Comparison of ENCODE assay signal across 20 cellular contexts in the genomic region with DNA sequence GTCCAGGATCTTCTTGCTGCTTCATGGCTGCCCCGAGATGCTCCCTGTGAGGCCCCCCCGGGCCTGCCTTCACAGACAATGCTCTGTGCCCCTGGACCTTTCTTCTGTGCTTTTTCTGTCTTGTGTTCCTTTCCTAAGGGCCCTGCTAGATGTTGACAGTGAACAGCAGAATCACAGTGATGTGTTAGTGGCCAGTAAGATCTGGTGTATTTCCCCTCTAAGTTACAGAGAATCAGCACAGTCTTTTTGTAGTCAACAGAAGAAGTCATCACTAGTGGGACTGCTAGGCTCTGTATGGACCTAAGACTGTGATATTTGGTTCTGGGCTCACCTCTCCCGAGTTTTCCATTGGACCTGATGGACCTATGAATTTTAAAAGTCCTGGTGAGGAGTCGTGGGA.
A peak's percentile ranks its signal among the peaks of the same experiment; 100 is the strongest.
DNase-seq lines count a peak whose midpoint lies in the region; ATAC-seq, FAIRE-seq and TF ChIP-seq lines count a peak whose summit lies in the region.
"Had no signal": no experiment of that assay in that cellular context is flagged by ENCODE, and none has a peak within 500 bp of the region (broad histone marks: within the 10 kb centered on the region; RNA-seq: fewer than 3 reads in every experiment).

No MANE protein-coding gene starts in this region.

- peaks cover 91% of the 10 kb centered on the region for H3K4me1 Mint-ChIP-seq in activated CD4-positive, alpha-beta memory T cell treated with anti-CD3 and anti-CD28 coated beads for 36 hours (ENCODE audit: low read depth)
- H3K4me1 Mint-ChIP-seq in stimulated activated naive CD8-positive, alpha-beta T cell treated with anti-CD3 and anti-CD28 coated beads, Interleukin-15, amount 100 ng/mL, for 72 hours = peaks cover 99% of the 10 kb centered on the region

- H3K36me3 ChIP-seq in endothelial cell of umbilical vein (ENCODE audit: control insufficient read depth in 2 of 2, extremely low read depth in 1 of 2, insufficient read depth in 2 of 2, low read length in 2 of 2) = no peaks in the 10 kb centered on the region
- H3K36me3 ChIP-seq: gastrocnemius medialis, transverse colon had no signal

- POLR2A ChIA-PET in activated CD4-positive, alpha-beta memory T cell treated with anti-CD3 and anti-CD28 coated beads for 36 hours (lab: Charles Lee) = interaction anchor here (0.7 to 5.0 kb wide), 6 partner anchors 11 to 43 kb away, joined by 3 to 28 read pairs (median 9); no protein-coding TSS in a partner anchor
- POLR2A ChIA-PET in endothelial cell of umbilical vein (lab: Charles Lee) = no interaction called here

- H3K4me2 ChIP-seq in endothelial cell of umbilical vein (ENCODE audit: insufficient read depth, low read length) = no peak overlapping the region

- no peak for TF ChIP-seq CTCF in endothelial cell of umbilical vein (IDR thresholded peaks at IDR 0.05; ENCODE audit: extremely low read depth in 1 of 2, insufficient read depth in 1 of 2, low read depth in 1 of 2, low read length in 2 of 2)

- no peaks in the 10 kb centered on the region for H3K9me1 ChIP-seq in endothelial cell of umbilical vein (replicated peaks; ENCODE audit: control insufficient read depth, extremely low read depth, insufficient read depth, low read length)

- no peaks in the 10 kb centered on the region for H3K9me3 Mint-ChIP-seq in activated CD4-positive, alpha-beta memory T cell treated with anti-CD3 and anti-CD28 coated beads for 36 hours
- no peaks in the 10 kb centered on the region for H3K9me3 Mint-ChIP-seq in stimulated activated naive CD8-positive, alpha-beta T cell treated with anti-CD3 and anti-CD28 coated beads, Interleukin-15, amount 100 ng/mL, for 72 hours

- dilution Hi-C loops in endothelial cell of umbilical vein (cut with MboI; ENCODE audit: extremely low pct_ligation_motif_present, low sequenced_read_pairs) = no loop called here

- peak overlapping the region; percentile 12 for H3K4me3 Mint-ChIP-seq in activated CD4-positive, alpha-beta memory T cell treated with anti-CD3 and anti-CD28 coated beads for 36 hours
- H3K4me3 Mint-ChIP-seq in stimulated activated naive CD8-positive, alpha-beta T cell treated with anti-CD3 and anti-CD28 coated beads, Interleukin-15, amount 100 ng/mL, for 72 hours = peak overlapping the region; percentile 38 to 81

- H3K27ac Mint-ChIP-seq in activated CD4-positive, alpha-beta memory T cell treated with anti-CD3 and anti-CD28 coated beads for 36 hours = peak overlapping the region; percentile 92
- peak overlapping the region; percentile 69 to 82 for H3K27ac Mint-ChIP-seq in stimulated activated naive CD8-positive, alpha-beta T cell treated with anti-CD3 and anti-CD28 coated beads, Interleukin-15, amount 100 ng/mL, for 72 hours

- intact Hi-C loops in right cardiac atrium (cut with DNase I) = no loop called here
- intact Hi-C loops in cardiac septum (cut with DNase I) = no loop called here
- intact Hi-C loops in activated CD4-positive, alpha-beta memory T cell treated with anti-CD3 and anti-CD28 coated beads for 36 hours (cut with micrococcal nuclease) = no loop called here
- intact Hi-C loops in endothelial cell of umbilical vein (cut with micrococcal nuclease) = no loop called here

- 80% methylated on average over 4 of the region's 4 CpGs for WGBS in right cardiac atrium

- no peak for TF ChIP-seq POLR2A in endothelial cell of umbilical vein (IDR thresholded peaks at IDR 0.05; ENCODE audit: low read depth, low read length)

- H3K27me3 ChIP-seq in right cardiac atrium (ENCODE audit: control insufficient read depth, insufficient read depth) (no peaks in the 10 kb centered on the region), endothelial cell of umbilical vein (ENCODE audit: control insufficient read depth in 2 of 2, insufficient read depth in 2 of 2, low read length in 2 of 2) (no peaks in the 10 kb centered on the region)
- H3K27me3 ChIP-seq: gastrocnemius medialis, transverse colon had no signal

- H2AFZ ChIP-seq in endothelial cell of umbilical vein (ENCODE audit: low read depth, low read length) = no peak overlapping the region

- DNase-seq in right cardiac atrium = no peak
- no peak for DNase-seq in cardiac septum (ENCODE audit: low spot score)
- no peak for DNase-seq in activated CD4-positive, alpha-beta memory T cell treated with anti-CD3 and anti-CD28 coated beads for 36 hours
- DNase-seq in endothelial cell of umbilical vein (ENCODE audit: low read depth, low spot score) = peak; percentile 32
- DNase-seq in stimulated activated naive CD8-positive, alpha-beta T cell treated with anti-CD3 and anti-CD28 coated beads, Interleukin-15, amount 100 ng/mL, for 72 hours = no peak
- no peak for DNase-seq in H4 (ENCODE audit: low spot score)
- DNase-seq: activated CD4-positive, CD25-positive, alpha-beta regulatory T cell treated with anti-CD3 and anti-CD28 coated beads, Interleukin-2, amount 50 U/mL, for 72 hours; AML-193; gastrocnemius medialis; IMR-90; left ventricle myocardium superior; NCI-H2029 treated with DMSO at 0.1 percent for 48 hours; NCI-H510A treated with DMSO at 0.1 percent for 48 hours; small intestine; transverse colon had no signal

- no peaks in the 10 kb centered on the region for H3K27me3 Mint-ChIP-seq in activated CD4-positive, alpha-beta memory T cell treated with anti-CD3 and anti-CD28 coated beads for 36 hours
- no peaks in the 10 kb centered on the region for H3K27me3 Mint-ChIP-seq in stimulated activated naive CD8-positive, alpha-beta T cell treated with anti-CD3 and anti-CD28 coated beads, Interleukin-15, amount 100 ng/mL, for 72 hours

- ATAC-seq in right cardiac atrium (no peak), GM18861 (IDR thresholded peaks at IDR 0.05; ENCODE audit: unreplicated experiment) (no peak), esophagus mucosa (no peak)
- peak; percentile 29 for ATAC-seq in stimulated activated naive CD8-positive, alpha-beta T cell treated with anti-CD3 and anti-CD28 coated beads, Interleukin-15, amount 100 ng/mL, for 72 hours
- ATAC-seq: gastrocnemius medialis had no signal

- peaks cover 56% of the 10 kb centered on the region for H3K36me3 Mint-ChIP-seq in activated CD4-positive, alpha-beta memory T cell treated with anti-CD3 and anti-CD28 coated beads for 36 hours

- no peaks in the 10 kb centered on the region for H4K20me1 ChIP-seq in endothelial cell of umbilical vein (replicated peaks; ENCODE audit: control insufficient read depth, extremely low read depth, insufficient read depth, low read length)

- CTCF ChIA-PET in activated CD4-positive, alpha-beta memory T cell treated with anti-CD3 and anti-CD28 coated beads for 36 hours (lab: Charles Lee) = interaction anchor here (0.7 kb wide), 1 partner anchor 52 kb away, joined by 3 read pairs; no protein-coding TSS in a partner anchor
- CTCF ChIA-PET in endothelial cell of umbilical vein (lab: Charles Lee) = interaction anchor here (1.5 to 2.0 kb wide), 2 partner anchors 47 to 58 kb away, joined by 3 to 7 read pairs; no protein-coding TSS in a partner anchor

- H3K4me1 ChIP-seq in right cardiac atrium (ENCODE audit: control insufficient read depth, insufficient read depth, low read length) = peaks cover 4% of the 10 kb centered on the region
- H3K4me1 ChIP-seq in endothelial cell of umbilical vein (ENCODE audit: control insufficient read depth, extremely low read depth, insufficient read depth, low read length) = peaks cover 36% of the 10 kb centered on the region

- H3K9me3 ChIP-seq in right cardiac atrium (ENCODE audit: control insufficient read depth, low read length) = no peaks in the 10 kb centered on the region
- H3K9me3 ChIP-seq in endothelial cell of umbilical vein (replicated peaks; ENCODE audit: control insufficient read depth, insufficient read depth, low read length) = no peaks in the 10 kb centered on the region
- H3K9me3 ChIP-seq: gastrocnemius medialis, transverse colon had no signal

- no TSS peak for BruUV-seq in endothelial cell of umbilical vein (replicated peaks; lab: Mats Ljungman, UMichigan)

- H3K27ac ChIP-seq in right cardiac atrium (ENCODE audit: low read length) = peak overlapping the region; percentile 40
- no peak overlapping the region for H3K27ac ChIP-seq in endothelial cell of umbilical vein (ENCODE audit: insufficient read depth, low read depth, low read length)
- H3K27ac ChIP-seq: coronary artery, gastrocnemius medialis, transverse colon had no signal

- H3K9ac ChIP-seq in endothelial cell of umbilical vein (replicated peaks; ENCODE audit: extremely low read depth, insufficient read depth, low read length) = no peak overlapping the region

- FAIRE-seq in endothelial cell of umbilical vein (lab: Jason Lieb, UNC) = no peak
- FAIRE-seq: astrocyte, H1, small intestine had no signal

- H3K4me3 ChIP-seq in right cardiac atrium (ENCODE audit: low read length) = no peak overlapping the region
- no peak overlapping the region for H3K4me3 ChIP-seq in endothelial cell of umbilical vein (replicated peaks in 1 of 3; ENCODE audit: insufficient read depth in 1 of 3, low read depth in 1 of 3, low read length in 3 of 3)
- H3K4me3 ChIP-seq: coronary artery, gastrocnemius medialis, transverse colon had no signal

- no peaks in the 10 kb centered on the region for H3K79me2 ChIP-seq in endothelial cell of umbilical vein (ENCODE audit: control insufficient read depth, insufficient read depth, low read length)

TF ChIP-seq in endothelial cell of umbilical vein, 7 proteins besides CTCF, POLR2A, EP300 and RAD21:
- TF ChIP-seq FOS (IDR thresholded peaks at IDR 0.05; ENCODE audit: borderline replicate concordance, insufficient read depth, low read length) = no peak
